In genomic region chr5:166581827-166582226, GRCh38 we compare ENCODE assay signal across 32 cellular contexts.
A peak's percentile ranks its signal among the peaks of the same experiment; 100 is the strongest.
DNase-seq lines count a peak whose midpoint lies in the region; ATAC-seq and TF ChIP-seq lines count a peak whose summit lies in the region.
"Had no signal": no experiment of that assay in that cellular context is flagged by ENCODE, and none has a peak within 500 bp of the region (broad histone marks: within the 10 kb centered on the region; RNA-seq: fewer than 3 reads in every experiment).

No MANE protein-coding gene starts in this region.

- no peak overlapping the region for H3K9ac ChIP-seq in mammary epithelial cell (ENCODE audit: insufficient read depth, low read length)
- H3K9ac ChIP-seq: parathyroid adenoma had no signal

- H3K36me3 ChIP-seq in mammary epithelial cell (ENCODE audit: insufficient read depth, low read length) = no peaks in the 10 kb centered on the region
- no peaks in the 10 kb centered on the region for H3K36me3 ChIP-seq in CD8-positive, alpha-beta memory T cell (ENCODE audit: insufficient read depth, low read length)
- no peaks in the 10 kb centered on the region for H3K36me3 ChIP-seq in stomach
- H3K36me3 ChIP-seq: ascending aorta, left ventricle myocardium inferior, right atrium auricular region, SJCRH30, thyroid gland, vagina had no signal

- no peak overlapping the region for H3K27ac ChIP-seq in mammary epithelial cell (ENCODE audit: insufficient read depth, low read depth, low read length)
- no peak overlapping the region for H3K27ac ChIP-seq in CD8-positive, alpha-beta memory T cell (ENCODE audit: low read depth, low read length)
- no peak overlapping the region for H3K27ac ChIP-seq in stomach
- H3K27ac ChIP-seq: ascending aorta, left ventricle myocardium inferior, parathyroid adenoma, right atrium auricular region, SJCRH30, thyroid gland, vagina had no signal

- no peak for TF ChIP-seq EP300 in stomach (IDR thresholded peaks at IDR 0.05)

- no peaks in the 10 kb centered on the region for H3K27me3 Mint-ChIP-seq in CD8-positive, alpha-beta memory T cell
- H3K27me3 Mint-ChIP-seq: activated B cell treated with CpG ODN at 0.5 μM for 24 hours; activated CD8-positive, alpha-beta memory T cell treated with anti-CD3 and anti-CD28 coated beads, Interleukin-2, amount 10 ng/mL, durations not matched to agents 7 days and 5 days; activated naive CD8-positive, alpha-beta T cell treated with anti-CD3 and anti-CD28 coated beads for 36 hours; CD4-positive, CD25-positive, alpha-beta regulatory T cell; stimulated activated naive CD8-positive, alpha-beta T cell treated with anti-CD3 and anti-CD28 coated beads, Interleukin-15, amount 100 ng/mL, for 72 hours had no signal

- H2AFZ ChIP-seq in mammary epithelial cell (ENCODE audit: low read depth, low read length) = no peak overlapping the region
- H2AFZ ChIP-seq: parathyroid adenoma had no signal

- BruUV-seq in mammary epithelial cell (replicated peaks; lab: Mats Ljungman, UMichigan) = no TSS peak

- H3K4me1 ChIP-seq in mammary epithelial cell (ENCODE audit: insufficient read depth, low read length) (no peaks in the 10 kb centered on the region), stomach (no peaks in the 10 kb centered on the region)
- no peaks in the 10 kb centered on the region for H3K4me1 ChIP-seq in CD8-positive, alpha-beta memory T cell (ENCODE audit: insufficient read depth, low read length)
- H3K4me1 ChIP-seq: ascending aorta, left ventricle myocardium inferior, parathyroid adenoma, right atrium auricular region, SJCRH30, thyroid gland, vagina had no signal

- H3K4me1 Mint-ChIP-seq in CD8-positive, alpha-beta memory T cell = no peaks in the 10 kb centered on the region
- H3K4me1 Mint-ChIP-seq: activated B cell treated with CpG ODN at 0.5 μM for 24 hours; activated CD8-positive, alpha-beta memory T cell treated with anti-CD3 and anti-CD28 coated beads, Interleukin-2, amount 10 ng/mL, durations not matched to agents 7 days and 5 days; activated naive CD8-positive, alpha-beta T cell treated with anti-CD3 and anti-CD28 coated beads for 36 hours; CD4-positive, CD25-positive, alpha-beta regulatory T cell; H9; immature natural killer cell; neural crest cell; stimulated activated naive CD8-positive, alpha-beta T cell treated with anti-CD3 and anti-CD28 coated beads, Interleukin-15, amount 100 ng/mL, for 72 hours had no signal

- no peaks in the 10 kb centered on the region for H3K27me3 ChIP-seq in mammary epithelial cell (ENCODE audit: insufficient read depth, low read length)
- no peaks in the 10 kb centered on the region for H3K27me3 ChIP-seq in CD8-positive, alpha-beta memory T cell (ENCODE audit: insufficient read depth, low read length, poor library complexity, severe bottlenecking)
- H3K27me3 ChIP-seq in stomach = no peaks in the 10 kb centered on the region
- H3K27me3 ChIP-seq: ascending aorta, right atrium auricular region, thyroid gland, vagina had no signal

- intact Hi-C loops in mammary epithelial cell (cut with micrococcal nuclease) = no loop called here
- intact Hi-C loops in stomach (cut with DNase I; ENCODE audit: low total_unique reads) = no loop called here

- POLR2A ChIA-PET in CD8-positive, alpha-beta memory T cell (lab: Charles Lee) = no interaction called here

- ATAC-seq in HG03354 (IDR thresholded peaks at IDR 0.05; ENCODE audit: poor library complexity, severe bottlenecking, unreplicated experiment) = no peak
- ATAC-seq: activated CD8-positive, alpha-beta memory T cell treated with anti-CD3 and anti-CD28 coated beads, Interleukin-2, amount 10 ng/mL, durations not matched to agents 7 days and 5 days; activated T-cell treated with anti-CD3 and anti-CD28 coated beads, Interleukin-2, amount 50 U/mL, for 4 hours; stimulated activated naive CD8-positive, alpha-beta T cell treated with anti-CD3 and anti-CD28 coated beads, Interleukin-15, amount 100 ng/mL, for 72 hours had no signal

- no peaks in the 10 kb centered on the region for H3K36me3 Mint-ChIP-seq in CD8-positive, alpha-beta memory T cell
- H3K36me3 Mint-ChIP-seq: activated CD8-positive, alpha-beta memory T cell treated with anti-CD3 and anti-CD28 coated beads, Interleukin-2, amount 10 ng/mL, durations not matched to agents 7 days and 5 days; activated naive CD8-positive, alpha-beta T cell treated with anti-CD3 and anti-CD28 coated beads for 36 hours; CD4-positive, CD25-positive, alpha-beta regulatory T cell; immature natural killer cell had no signal

- H3K9me3 Mint-ChIP-seq in CD8-positive, alpha-beta memory T cell = peaks cover 3 to 16% (median 11%) of the 10 kb centered on the region in 5 donors

- no peaks in the 10 kb centered on the region for H3K79me2 ChIP-seq in mammary epithelial cell (ENCODE audit: insufficient read depth, low read length)
- H3K79me2 ChIP-seq: parathyroid adenoma had no signal

- no peaks in the 10 kb centered on the region for H4K20me1 ChIP-seq in mammary epithelial cell (ENCODE audit: insufficient read depth, low read length)

- in situ Hi-C loops in mammary epithelial cell (cut with MboI; ENCODE audit: low sequenced_read_pairs in 2 of 2) = no loop called here

- H3K4me3 ChIP-seq in mammary epithelial cell (replicated peaks in 1 of 3; ENCODE audit: insufficient read depth in 1 of 3, low read depth in 2 of 3, low read length in 3 of 3) = no peak overlapping the region
- H3K4me3 ChIP-seq in CD8-positive, alpha-beta memory T cell (ENCODE audit: low read length) = no peak overlapping the region
- no peak overlapping the region for H3K4me3 ChIP-seq in stomach
- H3K4me3 ChIP-seq: ascending aorta, left ventricle myocardium inferior, right atrium auricular region, SJCRH30, thyroid gland, vagina had no signal

- no peak for TF ChIP-seq POLR2A in stomach (IDR thresholded peaks at IDR 0.05)

- CTCF ChIA-PET in mammary epithelial cell (lab: Charles Lee; ENCODE audit: low non-redundant PET) = no interaction called here
- CTCF ChIA-PET in CD8-positive, alpha-beta memory T cell (lab: Charles Lee) = no interaction called here

- no peak overlapping the region for H3K4me3 Mint-ChIP-seq in CD8-positive, alpha-beta memory T cell
- H3K4me3 Mint-ChIP-seq: activated B cell treated with CpG ODN at 0.5 μM for 24 hours; activated CD8-positive, alpha-beta memory T cell treated with anti-CD3 and anti-CD28 coated beads, Interleukin-2, amount 10 ng/mL, durations not matched to agents 7 days and 5 days; activated naive CD8-positive, alpha-beta T cell treated with anti-CD3 and anti-CD28 coated beads for 36 hours; activated T-cell treated with anti-CD3 and anti-CD28 coated beads, Interleukin-2, amount 50 U/mL, for 4 hours; CD4-positive, CD25-positive, alpha-beta regulatory T cell; H9; immature natural killer cell; neural crest cell; stimulated activated naive CD8-positive, alpha-beta T cell treated with anti-CD3 and anti-CD28 coated beads, Interleukin-15, amount 100 ng/mL, for 72 hours had no signal

- DNase-seq in A172 (ENCODE audit: low spot score) = peak; percentile 74
- DNase-seq in M059J (ENCODE audit: low read depth) = peak; percentile 1
- peak; percentile 0 for DNase-seq in mammary epithelial cell
- DNase-seq in foreskin melanocyte = peak; percentile 84
- DNase-seq in CD8-positive, alpha-beta memory T cell = no peak
- DNase-seq in stomach = no peak
- DNase-seq in UCSD-AML1 (lab: John Stamatoyannopoulos, UW; ENCODE audit: unreplicated experiment) = no peak
- DNase-seq: activated B cell treated with CpG ODN at 0.5 μM for 24 hours; activated CD8-positive, alpha-beta memory T cell treated with anti-CD3 and anti-CD28 coated beads, Interleukin-2, amount 10 ng/mL, durations not matched to agents 7 days and 5 days; activated gamma-delta T cell; activated naive CD8-positive, alpha-beta T cell treated with anti-CD3 and anti-CD28 coated beads for 36 hours; activated T-cell treated with anti-CD3 and anti-CD28 coated beads, Interleukin-2, amount 50 U/mL, for 4 hours; CD4-positive, CD25-positive, alpha-beta regulatory T cell; DND-41; H9; immature natural killer cell; IMR-90; left ventricle myocardium inferior; NCI-H2107; NCI-H446; NCI-H82; stimulated activated CD4-positive, alpha-beta T cell treated with anti-CD3 and anti-CD28 coated beads, Interleukin-1b, Interleukin-23, amount 100 ng/mL, for 48 hours; stimulated activated naive CD8-positive, alpha-beta T cell treated with anti-CD3 and anti-CD28 coated beads, Interleukin-15, amount 100 ng/mL, for 72 hours; T-helper 1 cell; thyroid gland had no signal

- dilution Hi-C loops in mammary epithelial cell (cut with HindIII; ENCODE audit: low sequenced_read_pairs) = no loop called here

- H3K9me3 ChIP-seq in mammary epithelial cell (replicated peaks; ENCODE audit: insufficient read depth, low read length) (no peaks in the 10 kb centered on the region), stomach (peaks cover 0 to 8% (median 0%) of the 10 kb centered on the region in 4 donors)
- no peaks in the 10 kb centered on the region for H3K9me3 ChIP-seq in CD8-positive, alpha-beta memory T cell (ENCODE audit: low read length)
- H3K9me3 ChIP-seq: ascending aorta, left ventricle myocardium inferior, right atrium auricular region, SJCRH30, thyroid gland, vagina had no signal

- TF ChIP-seq CTCF in mammary epithelial cell (conservative IDR thresholded peaks at IDR 0.05 in 1 of 2, IDR thresholded peaks at IDR 0.05 in 1 of 2; ENCODE audit: extremely low read depth in 1 of 2, insufficient read depth in 1 of 2, low read depth in 1 of 2, low read length in 2 of 2) = no peak
- no peak for TF ChIP-seq CTCF in stomach (IDR thresholded peaks at IDR 0.05)

- H3K27ac Mint-ChIP-seq in CD8-positive, alpha-beta memory T cell = no peak overlapping the region
- H3K27ac Mint-ChIP-seq: activated B cell treated with CpG ODN at 0.5 μM for 24 hours; activated CD8-positive, alpha-beta memory T cell treated with anti-CD3 and anti-CD28 coated beads, Interleukin-2, amount 10 ng/mL, durations not matched to agents 7 days and 5 days; activated naive CD8-positive, alpha-beta T cell treated with anti-CD3 and anti-CD28 coated beads for 36 hours; CD4-positive, CD25-positive, alpha-beta regulatory T cell; H9; immature natural killer cell; stimulated activated naive CD8-positive, alpha-beta T cell treated with anti-CD3 and anti-CD28 coated beads, Interleukin-15, amount 100 ng/mL, for 72 hours had no signal

- H3K4me2 ChIP-seq in mammary epithelial cell (ENCODE audit: insufficient read depth, low read depth, low read length) = no peak overlapping the region

Comparison
In these comparisons a context has a peak if more than half of its experiments do, and no peak if none do; other contexts are left out.
1. DNase-seq: peak in A172 (single experiment), M059J (single experiment), mammary epithelial cell (single experiment) and foreskin melanocyte (single experiment); none in CD8-positive, alpha-beta memory T cell (0 of 5), stomach (single experiment) and UCSD-AML1 (single experiment).